ENCODE assay signal across 18 cellular contexts in the genomic region with DNA sequence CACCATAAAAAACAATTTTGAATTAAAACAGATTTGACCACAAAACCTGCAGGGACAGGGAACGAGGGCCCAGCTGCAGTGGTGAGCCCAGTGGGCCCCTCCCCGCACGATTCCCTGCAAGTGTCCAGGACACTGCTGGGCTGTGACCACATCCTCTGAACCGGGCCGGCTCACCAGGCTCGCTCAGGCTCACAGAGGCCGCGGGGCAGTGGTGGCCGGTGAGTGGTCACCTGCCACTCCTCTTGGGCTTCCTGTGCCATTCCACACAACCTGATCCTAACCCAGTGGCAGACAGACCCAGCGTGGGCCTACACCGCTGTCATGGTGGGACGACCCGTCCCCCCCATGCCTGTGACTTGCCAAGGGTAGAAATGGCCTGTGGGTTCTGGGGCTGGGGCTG. TPM values are rescaled to one million over a fixed set of nuclear protein-coding genes. Genes with fewer than 3 reads are reported as not detected.
"Had no signal": no experiment of that assay in that cellular context is flagged by ENCODE, and none has a peak within 500 bp of the region (broad histone marks: within the 10 kb centered on the region; RNA-seq: fewer than 3 reads in every experiment).

No MANE protein-coding gene starts in this region.

- H3K27ac ChIP-seq: body of pancreas, neutrophil, suprapubic skin, upper lobe of left lung had no signal

- H3K4me3 ChIP-seq: body of pancreas, smooth muscle cell, upper lobe of left lung had no signal

- ATAC-seq: activated CD8-positive, alpha-beta T cell treated with anti-CD3 and anti-CD28 coated beads for 36 hours; activated naive CD4-positive, alpha-beta T cell treated with anti-CD3 and anti-CD28 coated beads, Interleukin-2, amount 50 U/mL, for 72 hours; body of pancreas; natural killer cell; T-helper 17 cell had no signal

- H3K4me1 ChIP-seq: body of pancreas, upper lobe of left lung had no signal

- H3K27me3 ChIP-seq: body of pancreas, heart left ventricle, neutrophil, suprapubic skin, upper lobe of left lung had no signal

- DNase-seq: activated CD4-positive, alpha-beta T cell treated with anti-CD3 and anti-CD28 coated beads for 4 hours; activated CD8-positive, alpha-beta T cell treated with anti-CD3 and anti-CD28 coated beads for 36 hours; activated gamma-delta T cell; activated T-cell treated with anti-CD3 and anti-CD28 coated beads, Interleukin-2, amount 50 U/mL, for 48 hours; amniotic stem cell; central memory CD4-positive, alpha-beta T cell; cortex of kidney; effector CD8-positive, alpha-beta T cell; natural killer cell; T-helper 17 cell had no signal

- H3K9me3 ChIP-seq: body of pancreas, heart left ventricle, neutrophil, suprapubic skin, upper lobe of left lung had no signal

RNA-seq across cellular contexts. Expression of a gene that starts 36.5 kb away (rescaled TPM):
- total RNA-seq: frontal cortex had no signal
